ENCODE assay signal across 30 cellular contexts in the genomic region with DNA sequence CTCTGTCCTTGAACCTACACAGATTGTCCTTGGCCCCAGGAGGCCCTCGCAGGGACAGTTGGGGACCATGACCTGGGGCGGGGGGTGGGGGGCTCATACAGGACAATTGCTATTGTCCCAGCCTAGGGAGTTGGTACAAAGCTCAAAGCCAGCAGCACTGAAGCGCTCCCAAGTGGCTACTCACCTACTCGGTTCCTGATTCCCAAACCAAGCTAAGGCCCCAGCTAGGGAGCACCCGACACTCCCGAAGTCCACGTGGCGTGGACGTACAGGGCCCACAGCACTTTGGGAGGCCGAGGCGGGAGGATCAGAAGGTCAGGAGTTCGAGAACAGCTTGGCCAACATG.
"Had no signal": no experiment of that assay in that cellular context is flagged by ENCODE, and none has a peak within 500 bp of the region (broad histone marks: within the 10 kb centered on the region; RNA-seq: fewer than 3 reads in every experiment).

No MANE protein-coding gene starts in this region.

- H3K36me3 ChIP-seq: ascending aorta, MG63, Peyer's patch had no signal

- H3K27me3 ChIP-seq: ascending aorta, MG63, Peyer's patch had no signal

- H3K27ac Mint-ChIP-seq: activated CD8-positive, alpha-beta memory T cell treated with anti-CD3 and anti-CD28 coated beads, Interleukin-2, amount 10 ng/mL, durations not matched to agents 7 days and 5 days; activated CD8-positive, alpha-beta T cell treated with anti-CD3 and anti-CD28 coated beads, Interleukin-2, amount 10 ng/mL, durations not matched to agents 7 days and 5 days; activated naive CD4-positive, alpha-beta T cell treated with anti-CD3 and anti-CD28 coated beads, Interleukin-2, amount 50 U/mL, for 24 hours; activated T-cell treated with anti-CD3 and anti-CD28 coated beads, Interleukin-2, amount 50 U/mL, for 24 hours; activated T-helper 1 cell treated with anti-CD3 and anti-CD28 coated beads, Interleukin-12 subunit alpha, Interleukin-12 subunit beta, Interleukin-2, Interleukin-4 antibody, amounts not matched to agents 30 ng/mL and 10 ng/mL and 1 ng/mL, durations not matched to agents 14 hours and 24 hours and 36 hours had no signal

- ATAC-seq: activated CD8-positive, alpha-beta memory T cell treated with anti-CD3 and anti-CD28 coated beads, Interleukin-2, amount 10 ng/mL, durations not matched to agents 7 days and 5 days; activated CD8-positive, alpha-beta T cell treated with anti-CD3 and anti-CD28 coated beads, Interleukin-2, amount 10 ng/mL, durations not matched to agents 7 days and 5 days; T-helper 17 cell; WTC11 had no signal

- H3K27me3 Mint-ChIP-seq: activated CD8-positive, alpha-beta memory T cell treated with anti-CD3 and anti-CD28 coated beads, Interleukin-2, amount 10 ng/mL, durations not matched to agents 7 days and 5 days; activated T-cell treated with anti-CD3 and anti-CD28 coated beads, Interleukin-2, amount 50 U/mL, for 24 hours; brain had no signal

- H3K4me3 ChIP-seq: ascending aorta, MG63, Peyer's patch had no signal

- H3K36me3 Mint-ChIP-seq: activated CD8-positive, alpha-beta memory T cell treated with anti-CD3 and anti-CD28 coated beads, Interleukin-2, amount 10 ng/mL, durations not matched to agents 7 days and 5 days; activated naive CD4-positive, alpha-beta T cell treated with anti-CD3 and anti-CD28 coated beads, Interleukin-2, amount 50 U/mL, for 24 hours; brain; WTC11 had no signal

- DNase-seq: activated CD4-positive, alpha-beta T cell treated with anti-CD3 and anti-CD28 coated beads for 48 hours; activated CD4-positive, alpha-beta T cell treated with anti-CD3 and anti-CD28 coated beads, Interleukin-2, amount 50 U/mL, for 4 hours; activated CD4-positive, CD25-positive, alpha-beta regulatory T cell treated with anti-CD3 and anti-CD28 coated beads, Interleukin-2, amount 50 U/mL, for 72 hours; activated CD8-positive, alpha-beta memory T cell treated with anti-CD3 and anti-CD28 coated beads, Interleukin-2, amount 10 ng/mL, durations not matched to agents 7 days and 5 days; activated CD8-positive, alpha-beta T cell treated with anti-CD3 and anti-CD28 coated beads, Interleukin-2, amount 10 ng/mL, durations not matched to agents 7 days and 5 days; activated effector memory CD4-positive, alpha-beta T cell treated with Interleukin-2 at 50 U/mL for 16 hours; activated naive CD4-positive, alpha-beta T cell; activated T-cell treated with anti-CD3 and anti-CD28 coated beads, Interleukin-2, amount 50 U/mL, for 24 hours; MG63; MV-4-11; NCI-H1092 treated with DMSO at 0.1 percent for 48 hours; NCI-H1417 treated with DMSO at 0.1 percent for 48 hours; NCI-H1694; NCI-H2029; NCI-H2107; NCI-H2171 treated with DMSO at 0.1 percent for 48 hours; NCI-H345; NCI-H510A; NCI-H69; NK-92 treated with Interleukin-12 subunit alpha and Interleukin-12 subunit beta, amount 100 ng/mL, for 24 hours; Peyer's patch; SHP77 treated with DMSO at 0.1 percent for 48 hours; T-helper 17 cell; T-helper 9 cell had no signal

- H3K9me3 ChIP-seq: ascending aorta, MG63, Peyer's patch had no signal

- H3K27ac ChIP-seq: ascending aorta, Peyer's patch had no signal

- H3K4me3 Mint-ChIP-seq: activated CD8-positive, alpha-beta memory T cell treated with anti-CD3 and anti-CD28 coated beads, Interleukin-2, amount 10 ng/mL, durations not matched to agents 7 days and 5 days; activated CD8-positive, alpha-beta T cell treated with anti-CD3 and anti-CD28 coated beads, Interleukin-2, amount 10 ng/mL, durations not matched to agents 7 days and 5 days; activated naive CD4-positive, alpha-beta T cell treated with anti-CD3 and anti-CD28 coated beads, Interleukin-2, amount 50 U/mL, for 24 hours; activated T-cell treated with anti-CD3 and anti-CD28 coated beads, Interleukin-2, amount 50 U/mL, for 24 hours; activated T-helper 1 cell treated with anti-CD3 and anti-CD28 coated beads, Interleukin-12 subunit alpha, Interleukin-12 subunit beta, Interleukin-2, Interleukin-4 antibody, amounts not matched to agents 30 ng/mL and 10 ng/mL and 1 ng/mL, durations not matched to agents 14 hours and 24 hours and 36 hours; central memory CD8-positive, alpha-beta T cell; T-helper 17 cell; WTC11 had no signal

- H3K4me1 Mint-ChIP-seq: activated CD8-positive, alpha-beta memory T cell treated with anti-CD3 and anti-CD28 coated beads, Interleukin-2, amount 10 ng/mL, durations not matched to agents 7 days and 5 days; activated naive CD4-positive, alpha-beta T cell treated with anti-CD3 and anti-CD28 coated beads, Interleukin-2, amount 50 U/mL, for 24 hours; WTC11 had no signal

- H3K9me3 Mint-ChIP-seq: activated naive CD4-positive, alpha-beta T cell treated with anti-CD3 and anti-CD28 coated beads, Interleukin-2, amount 50 U/mL, for 24 hours; activated T-cell treated with anti-CD3 and anti-CD28 coated beads, Interleukin-2, amount 50 U/mL, for 24 hours; activated T-helper 1 cell treated with anti-CD3 and anti-CD28 coated beads, Interleukin-12 subunit alpha, Interleukin-12 subunit beta, Interleukin-2, Interleukin-4 antibody, amounts not matched to agents 30 ng/mL and 10 ng/mL and 1 ng/mL, durations not matched to agents 14 hours and 24 hours and 36 hours; brain; central memory CD8-positive, alpha-beta T cell; WTC11 had no signal

- H3K4me1 ChIP-seq: ascending aorta, Peyer's patch had no signal
